Comparison of ENCODE assay signal across 20 cellular contexts in the genomic region with DNA sequence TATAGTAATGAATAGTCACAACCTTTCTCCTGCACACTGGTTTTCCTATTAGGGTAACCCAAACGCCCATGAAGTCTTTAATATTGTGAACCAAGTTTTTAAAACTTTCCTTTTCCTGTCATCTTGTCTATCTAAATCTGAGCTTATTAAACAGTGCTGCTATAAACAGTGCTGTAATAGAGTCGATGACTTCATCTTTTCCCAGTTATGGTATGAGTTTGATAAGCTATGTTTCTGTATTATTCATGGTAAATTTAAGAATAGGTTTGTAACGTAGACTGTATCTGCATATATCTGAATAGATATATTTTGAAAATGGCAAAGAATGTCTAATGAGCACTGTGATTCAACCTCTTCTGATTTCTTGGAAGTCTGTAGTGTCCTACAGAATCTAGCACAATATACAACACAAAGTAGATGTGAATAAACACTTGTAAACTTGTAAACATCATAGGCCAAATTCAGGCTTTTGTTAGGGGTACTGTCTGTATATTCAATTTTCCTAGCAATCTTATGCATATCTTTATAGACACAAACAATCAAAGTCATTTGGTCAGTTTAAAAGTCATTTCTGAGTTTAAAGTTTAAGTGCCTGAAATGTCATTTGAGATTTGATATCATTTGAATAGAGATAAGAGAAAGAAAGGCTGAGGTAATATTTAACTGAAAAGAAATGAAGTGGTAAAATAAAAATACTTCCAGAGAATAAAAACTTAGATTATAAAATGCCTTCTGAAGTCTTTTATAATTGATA.
DNase-seq lines count a peak whose midpoint lies in the region; ATAC-seq, FAIRE-seq and TF ChIP-seq lines count a peak whose summit lies in the region.
"Had no signal": no experiment of that assay in that cellular context is flagged by ENCODE, and none has a peak within 500 bp of the region (broad histone marks: within the 10 kb centered on the region; RNA-seq: fewer than 3 reads in every experiment).

No MANE protein-coding gene starts in this region.

- no peak overlapping the region for H2AFZ ChIP-seq in IMR-90 (replicated peaks; ENCODE audit: low read length, poor library complexity)

- no peak for TF ChIP-seq CTCF in A549 (IDR thresholded peaks at IDR 0.05)
- no peak for TF ChIP-seq CTCF in IMR-90 (conservative IDR thresholded peaks at IDR 0.05; ENCODE audit: low read depth, low read length)
- no peak for TF ChIP-seq CTCF in pancreas (IDR thresholded peaks at IDR 0.05)
- no peak for TF ChIP-seq CTCF in tibial artery (IDR thresholded peaks at IDR 0.05)

- FAIRE-seq in A549 (lab: Jason Lieb, UNC): no peak
- peak; percentile 68 for FAIRE-seq in islet of Langerhans (lab: Jason Lieb, UNC)
- FAIRE-seq in pancreas (lab: Jason Lieb, UNC): peak; percentile 57
- no peak for FAIRE-seq in HTR-8/SVneo (lab: Jason Lieb, UNC)
- FAIRE-seq: D721Med had no signal

- WGBS in A549 (ENCODE audit: missing lambda C conversion rate): 70% methylated on average over 3 of the region's 3 CpGs
- no CpG with 5 or more reads among the region's 3 CpGs for WGBS in IMR-90 (ENCODE audit: extremely low coverage in 2 of 2, insufficient read length in 1 of 2), 2 experiments
- 42 to 49% methylated on average over 3 of the region's 3 CpGs for WGBS in pancreas, 2 donors

- no peaks in the 10 kb centered on the region for H3K9me3 ChIP-seq in A549
- H3K9me3 ChIP-seq in IMR-90 (ENCODE audit: control insufficient read depth, insufficient read depth, low read length): no peaks in the 10 kb centered on the region
- H3K9me3 ChIP-seq in pancreas: no peaks in the 10 kb centered on the region
- no peaks in the 10 kb centered on the region for H3K9me3 ChIP-seq in tibial artery
- H3K9me3 ChIP-seq: SJSA1 had no signal

- DNase-seq in A549 (ENCODE audit: low read depth in 1 of 2, low spot score in 1 of 2) (no peak), IMR-90 (peak; percentile 20), pancreas (no peak), tibial artery (no peak), AG08395 (ENCODE audit: low spot score) (no peak), HTR-8/SVneo (ENCODE audit: insufficient read length, low spot score) (no peak)
- DNase-seq: 8988T; CD8-positive, alpha-beta memory T cell; DMS53; GDM1; Kasumi-1; NCI-H1694 treated with DMSO at 0.1 percent for 48 hours; NCI-H2081 treated with DMSO at 0.1 percent for 48 hours; NCI-H2171 treated with DMSO at 0.1 percent for 48 hours; NCI-H526 had no signal

- peaks cover 3% of the 10 kb centered on the region; the same call in 1 of the 2 replicates for H3K9me1 ChIP-seq in IMR-90 (ENCODE audit: insufficient read depth, low read length)

- H3K56ac ChIP-seq in IMR-90 (ENCODE audit: extremely low read depth, insufficient read depth, low read length): no peak overlapping the region

- POLR2A ChIA-PET in A549 (lab: Yijun Ruan, JAX): no interaction called here
- POLR2A ChIA-PET in IMR-90 (lab: Charles Lee; ENCODE audit: unreplicated experiment): no interaction called here

- H2BK15ac ChIP-seq in IMR-90 (ENCODE audit: low read depth, low read length): no peak overlapping the region

- no peak for ATAC-seq in A549
- ATAC-seq in IMR-90 (ENCODE audit: low read depth): no peak
- peak; percentile 5 to 63 (median 40) for ATAC-seq in pancreas
- no peak for ATAC-seq in GM18502 (IDR thresholded peaks at IDR 0.05; ENCODE audit: poor library complexity, unreplicated experiment)

- peaks cover 24 to 39% of the 10 kb centered on the region in 2 experiments for H3K79me1 ChIP-seq in IMR-90 (ENCODE audit: low read depth in 1 of 2, low read length in 2 of 2)

- no peak overlapping the region for H3K18ac ChIP-seq in IMR-90 (ENCODE audit: low read depth, low read length)

- H3K4me2 ChIP-seq in A549 (peak overlapping the region; percentile 25; the same call in 1 of the 3 replicates), IMR-90 (ENCODE audit: low read depth, low read length) (no peak overlapping the region)

- H3K36me3 ChIP-seq in IMR-90 (ENCODE audit: control insufficient read depth, insufficient read depth, low read length) (no peaks in the 10 kb centered on the region), pancreas (no peaks in the 10 kb centered on the region), tibial artery (no peaks in the 10 kb centered on the region)
- H3K36me3 ChIP-seq: SJSA1 had no signal

- no peak for TF ChIP-seq EP300 in A549 (IDR thresholded peaks at IDR 0.05)

- H4K20me1 ChIP-seq in IMR-90 (ENCODE audit: insufficient read depth, low read length): peaks cover 8% of the 10 kb centered on the region; the same call in 1 of the 2 replicates

- BruUV-seq in IMR-90 (replicated peaks; lab: Mats Ljungman, UMichigan): no TSS peak

- no peak overlapping the region for H4K8ac ChIP-seq in IMR-90 (ENCODE audit: low read depth in 2 of 2, low read length in 2 of 2)

- no peak overlapping the region for H2AK9ac ChIP-seq in IMR-90 (replicated peaks; ENCODE audit: low read depth, low read length, poor library complexity)

- no peak overlapping the region for H3K23ac ChIP-seq in IMR-90 (ENCODE audit: low read depth, low read length)

- H3K27ac ChIP-seq in A549: no peak overlapping the region
- no peak overlapping the region for H3K27ac ChIP-seq in IMR-90 (ENCODE audit: insufficient read depth, low read length)
- H3K27ac ChIP-seq in pancreas: peak overlapping the region in 2 of 4 donors; percentile 46 to 64
- no peak overlapping the region for H3K27ac ChIP-seq in tibial artery
- H3K27ac ChIP-seq: C4-2B, SJSA1 had no signal

- no peak for TF ChIP-seq POLR2A in A549 (IDR thresholded peaks at IDR 0.05; ENCODE audit: low read length)
- TF ChIP-seq POLR2A in IMR-90 (IDR thresholded peaks at IDR 0.05; ENCODE audit: low read depth, low read length): no peak

- peaks cover 47% of the 10 kb centered on the region for H3K4me1 ChIP-seq in A549
- no peaks in the 10 kb centered on the region; the same call in 1 of the 2 replicates for H3K4me1 ChIP-seq in IMR-90 (ENCODE audit: control insufficient read depth, insufficient read depth, low read length)
- peaks cover 16 to 31% (median 27%) of the 10 kb centered on the region in 3 donors for H3K4me1 ChIP-seq in pancreas
- peaks cover 0 to 38% (median 2%) of the 10 kb centered on the region in 4 donors for H3K4me1 ChIP-seq in tibial artery

- no peak overlapping the region for H4K91ac ChIP-seq in IMR-90 (ENCODE audit: insufficient read depth, low read depth, low read length)

- dilution Hi-C loops in IMR-90 (cut with HindIII; ENCODE audit: low sequenced_read_pairs, unreplicated experiment): no loop called here

- H4K5ac ChIP-seq in IMR-90 (ENCODE audit: low read depth, low read length): no peak overlapping the region

- TF ChIP-seq RAD21 in A549 (conservative IDR thresholded peaks at IDR 0.05 in 1 of 2, IDR thresholded peaks at IDR 0.05 in 1 of 2) (no peak), IMR-90 (IDR thresholded peaks at IDR 0.05; ENCODE audit: low read length) (no peak)

- CTCF ChIA-PET in A549 (lab: Yijun Ruan, JAX) (no interaction called here), IMR-90 (lab: Yijun Ruan, JAX) (no interaction called here)

- H2BK120ac ChIP-seq in IMR-90 (ENCODE audit: low read depth, low read length): no peak overlapping the region

- intact Hi-C loops in IMR-90 (cut with micrococcal nuclease): no loop called here
- intact Hi-C loops in pancreas (cut with DNase I): no loop called here
- intact Hi-C loops in tibial artery (cut with DNase I; ENCODE audit: low total_unique reads): no loop called here

- no peak overlapping the region for H2BK20ac ChIP-seq in IMR-90 (ENCODE audit: low read depth, low read length)

- no peak overlapping the region for H2AK5ac ChIP-seq in IMR-90 (ENCODE audit: low read depth, low read length)

- H3K4me3 ChIP-seq in A549 (no peak overlapping the region), IMR-90 (ENCODE audit: insufficient read depth, low read depth, low read length) (no peak overlapping the region), pancreas (no peak overlapping the region), tibial artery (no peak overlapping the region)
- H3K4me3 ChIP-seq: SJSA1 had no signal

- H3K14ac ChIP-seq in IMR-90 (replicated peaks; ENCODE audit: low read depth, low read length): no peak overlapping the region

- no peak overlapping the region for H2BK5ac ChIP-seq in IMR-90 (ENCODE audit: low read depth, low read length, poor library complexity, severe bottlenecking)

- H3K9ac ChIP-seq in IMR-90 (ENCODE audit: low read depth, low read length): no peak overlapping the region

- in situ Hi-C loops in IMR-90 (cut with MboI; ENCODE audit: low sequenced_read_pairs): no loop called here

- H3K4ac ChIP-seq in IMR-90 (ENCODE audit: low read depth, low read length): no peak overlapping the region

- H3K27me3 ChIP-seq in IMR-90 (ENCODE audit: control insufficient read depth, insufficient read depth, low read length): no peaks in the 10 kb centered on the region
- H3K27me3 ChIP-seq in pancreas: no peaks in the 10 kb centered on the region
- no peaks in the 10 kb centered on the region for H3K27me3 ChIP-seq in tibial artery
- H3K27me3 ChIP-seq: SJSA1 had no signal

TF ChIP-seq in A549, 52 proteins besides CTCF, POLR2A, EP300 and RAD21:
- no peak for TF ChIP-seq CBX8 (IDR thresholded peaks at IDR 0.05)
- TF ChIP-seq MAZ (IDR thresholded peaks at IDR 0.05; ENCODE audit: borderline replicate concordance, low read depth, low read length): no peak
- no peak for TF ChIP-seq RNF2 (IDR thresholded peaks at IDR 0.05; ENCODE audit: borderline replicate concordance, low read depth)
- no peak for TF ChIP-seq ESRRA (IDR thresholded peaks at IDR 0.05; ENCODE audit: borderline replicate concordance, low read length)
- TF ChIP-seq MYC (IDR thresholded peaks at IDR 0.05; ENCODE audit: borderline replicate concordance, low read length): no peak
- TF ChIP-seq ZSCAN20 (CRISPR knock-in tag; IDR thresholded peaks at IDR 0.05): no peak
- no peak for TF ChIP-seq FOSB (CRISPR knock-in tag; IDR thresholded peaks at IDR 0.05)
- no peak for TF ChIP-seq FOSL2 (IDR thresholded peaks at IDR 0.05)
- no peak for TF ChIP-seq FOSL2 (CRISPR knock-in tag; IDR thresholded peaks at IDR 0.05)
- TF ChIP-seq HEYL (CRISPR knock-in tag; IDR thresholded peaks at IDR 0.05): no peak

TF ChIP-seq in IMR-90, 13 proteins besides CTCF, POLR2A, EP300 and RAD21 (continues in another document):
- TF ChIP-seq, protein P1, sequence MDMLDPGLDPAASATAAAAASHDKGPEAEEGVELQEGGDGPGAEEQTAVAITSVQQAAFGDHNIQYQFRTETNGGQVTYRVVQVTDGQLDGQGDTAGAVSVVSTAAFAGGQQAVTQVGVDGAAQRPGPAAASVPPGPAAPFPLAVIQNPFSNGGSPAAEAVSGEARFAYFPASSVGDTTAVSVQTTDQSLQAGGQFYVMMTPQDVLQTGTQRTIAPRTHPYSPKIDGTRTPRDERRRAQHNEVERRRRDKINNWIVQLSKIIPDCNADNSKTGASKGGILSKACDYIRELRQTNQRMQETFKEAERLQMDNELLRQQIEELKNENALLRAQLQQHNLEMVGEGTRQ (IDR thresholded peaks at IDR 0.05; ENCODE audit: low read depth, low read length): no peak
- TF ChIP-seq NFE2L2 (IDR thresholded peaks at IDR 0.05; ENCODE audit: low read depth, low read length) (no peak), MAZ (IDR thresholded peaks at IDR 0.05; ENCODE audit: borderline replicate concordance, low read depth, low read length) (no peak), RCOR1 (IDR thresholded peaks at IDR 0.05; ENCODE audit: insufficient replicate concordance, low read length) (no peak), CEBPB (IDR thresholded peaks at IDR 0.05; ENCODE audit: low read depth, low read length) (no peak), MAFK (IDR thresholded peaks at IDR 0.05; ENCODE audit: low read depth, low read length) (no peak), FOS (IDR thresholded peaks at IDR 0.05; ENCODE audit: low read depth, low read length) (no peak)

Comparison
In these comparisons a context has a peak if more than half of its experiments do, and no peak if none do; other contexts are left out.
1. ATAC-seq: peak in pancreas (4 of 4); none in A549 (0 of 2), IMR-90 (single experiment) and GM18502 (single experiment).